Comparison of ENCODE assay signal across 25 cellular contexts in the genomic region with DNA sequence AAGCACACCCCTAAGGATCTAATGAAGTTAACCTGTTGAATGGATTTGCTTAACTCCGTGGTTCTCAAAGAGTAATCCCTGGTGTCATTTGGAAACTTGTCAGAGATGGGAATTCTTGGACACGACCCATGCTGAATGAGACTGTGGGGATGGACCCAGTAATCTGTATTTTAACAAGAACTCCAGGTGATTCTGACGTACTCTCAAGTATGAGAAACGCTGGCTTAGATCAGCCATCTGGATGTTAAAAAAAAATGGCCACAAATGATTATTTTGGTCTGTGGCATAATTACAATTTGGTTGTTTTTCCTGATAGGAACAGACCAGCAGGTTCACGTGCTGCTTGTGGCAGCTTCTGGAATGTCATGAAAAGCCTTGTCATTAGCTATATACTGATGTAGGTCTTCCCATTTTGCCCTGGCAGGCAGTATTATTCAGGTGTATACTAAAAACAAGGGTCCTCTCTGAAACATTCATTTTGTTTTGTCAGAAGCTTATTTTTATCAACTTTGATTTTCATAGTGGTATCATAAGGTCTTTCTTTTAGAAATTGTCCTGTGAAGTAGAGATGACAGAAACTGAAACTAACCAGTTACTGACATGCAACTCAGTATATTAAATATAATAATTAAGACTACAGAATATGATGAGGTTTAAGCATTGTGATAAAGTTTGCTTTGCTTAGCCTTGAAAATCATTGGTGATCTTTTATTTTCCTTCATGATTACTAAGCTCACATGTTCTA. TPM values are rescaled to one million over a fixed set of nuclear protein-coding genes. Genes with fewer than 3 reads are reported as not detected.
DNase-seq lines count a peak whose midpoint lies in the region; ATAC-seq and TF ChIP-seq lines count a peak whose summit lies in the region.
"Had no signal": no experiment of that assay in that cellular context is flagged by ENCODE, and none has a peak within 500 bp of the region (broad histone marks: within the 10 kb centered on the region; RNA-seq: fewer than 3 reads in every experiment).

No MANE protein-coding gene starts in this region.

- BruUV-seq in MCF 10A (replicated peaks; lab: Mats Ljungman, UMichigan) (no TSS peak), mammary epithelial cell (replicated peaks; lab: Mats Ljungman, UMichigan) (no TSS peak)

- DNase-seq in MCF 10A (ENCODE audit: unreplicated experiment) (no peak), mammary epithelial cell (no peak), AG08395 (ENCODE audit: low spot score) (no peak), neural progenitor cell (ENCODE audit: low spot score) (no peak), left lung (no peak)
- DNase-seq: activated naive CD4-positive, alpha-beta T cell; amniotic stem cell; Caco-2; cerebellar nuclear complex; effector memory CD8-positive, alpha-beta T cell; head of caudate nucleus; HFFc6; KBM-7; NCI-H1092 treated with DMSO at 0.1 percent for 48 hours; NCI-H2081; NCI-H524; OCI-M1; stimulated activated CD4-positive, alpha-beta T cell treated with anti-CD3 and anti-CD28 coated beads, Interleukin-2, amount 100 ng/mL, for 24 hours; stimulated activated naive CD4-positive, alpha-beta T cell treated with Interleukin-2 at 50 U/mL for 16 hours had no signal

- H2AFZ ChIP-seq in mammary epithelial cell (ENCODE audit: low read depth, low read length) (no peak overlapping the region), OCI-LY1 (ENCODE audit: low read length) (no peak overlapping the region), neural progenitor cell (replicated peaks) (no peak overlapping the region)

- H3K36me3 ChIP-seq in mammary epithelial cell (ENCODE audit: insufficient read depth, low read length) (no peaks in the 10 kb centered on the region), OCI-LY1 (ENCODE audit: insufficient read depth, low read length) (peaks cover 12% of the 10 kb centered on the region; the same call in 1 of the 2 replicates), endocrine pancreas (ENCODE audit: control insufficient read depth, insufficient read depth, low read length) (no peaks in the 10 kb centered on the region), neural progenitor cell (no peaks in the 10 kb centered on the region), left lung (no peaks in the 10 kb centered on the region)

- in situ Hi-C loops in mammary epithelial cell (cut with MboI; ENCODE audit: low sequenced_read_pairs in 2 of 2) = no loop called here

- POLR2A ChIA-PET in MCF 10A (lab: Yijun Ruan, JAX) = interaction anchor here (0.7 to 5.6 kb wide), 12 partner anchors 8 to 286 kb away, joined by 3 to 55 read pairs (median 4); a partner anchor contains a TSS

- H3K4me2 ChIP-seq in mammary epithelial cell (ENCODE audit: insufficient read depth, low read depth, low read length) (no peak overlapping the region), OCI-LY1 (ENCODE audit: low read length) (peak overlapping the region; percentile 58), neural progenitor cell (no peak overlapping the region)

- WGBS in mammary epithelial cell (ENCODE audit: low coverage, missing lambda C conversion rate) = 91% methylated on average over 5 of the region's 5 CpGs

- CTCF ChIA-PET in MCF 10A (lab: Yijun Ruan, JAX) = interaction anchor here (0.7 to 1.7 kb wide), 6 partner anchors 8 to 288 kb away, joined by 3 to 5 read pairs (median 4); a partner anchor contains a TSS
- CTCF ChIA-PET in mammary epithelial cell (lab: Charles Lee; ENCODE audit: low non-redundant PET) = no interaction called here

- peak overlapping the region; percentile 19 for H3K27ac Mint-ChIP-seq in MCF 10A (ENCODE audit: low read depth, unreplicated experiment)
- no peak overlapping the region for H3K27ac Mint-ChIP-seq in neural progenitor cell
- H3K27ac Mint-ChIP-seq: B cell; effector memory CD8-positive, alpha-beta T cell; HFFc6 had no signal

- H3K27ac ChIP-seq in mammary epithelial cell (ENCODE audit: insufficient read depth, low read depth, low read length) (no peak overlapping the region), OCI-LY1 (ENCODE audit: low read depth, low read length, poor library complexity, severe bottlenecking) (peak overlapping the region; percentile 51), temporal lobe (ENCODE audit: low read depth, low read length) (peak overlapping the region; percentile 10), neural progenitor cell (no peak overlapping the region), left lung (peak overlapping the region in 1 of 2 donors; percentile 11)
- H3K27ac ChIP-seq: 22Rv1 had no signal

- H3K9ac ChIP-seq in mammary epithelial cell (ENCODE audit: insufficient read depth, low read length) (no peak overlapping the region), OCI-LY1 (ENCODE audit: low read length) (0 out of 2 replicates have a peak overlapping the region, but pooled peaks have one; percentile 12), endocrine pancreas (ENCODE audit: control insufficient read depth, insufficient read depth, low read length) (no peak overlapping the region), neural progenitor cell (no peak overlapping the region)

- H3K9me3 ChIP-seq in mammary epithelial cell (replicated peaks; ENCODE audit: insufficient read depth, low read length) (no peaks in the 10 kb centered on the region), OCI-LY1 (ENCODE audit: low read length) (no peaks in the 10 kb centered on the region), endocrine pancreas (ENCODE audit: control insufficient read depth, low read length) (no peaks in the 10 kb centered on the region), neural progenitor cell (ENCODE audit: low read depth) (no peaks in the 10 kb centered on the region), left lung (no peaks in the 10 kb centered on the region)
- H3K9me3 ChIP-seq: Caco-2 had no signal

- H3K36me3 Mint-ChIP-seq in MCF 10A (ENCODE audit: insufficient read depth, unreplicated experiment) (peaks cover 29% of the 10 kb centered on the region), neural progenitor cell (no peaks in the 10 kb centered on the region)

- H3K4me1 Mint-ChIP-seq in MCF 10A (ENCODE audit: insufficient read depth, unreplicated experiment) = peaks cover 31% of the 10 kb centered on the region
- H3K4me1 Mint-ChIP-seq in neural progenitor cell = no peaks in the 10 kb centered on the region

- H3K27me3 ChIP-seq in mammary epithelial cell (ENCODE audit: insufficient read depth, low read length) (no peaks in the 10 kb centered on the region), OCI-LY1 (ENCODE audit: insufficient read depth, low read length) (no peaks in the 10 kb centered on the region), endocrine pancreas (ENCODE audit: control insufficient read depth, insufficient read depth, low read length) (no peaks in the 10 kb centered on the region), neural progenitor cell (no peaks in the 10 kb centered on the region), left lung (no peaks in the 10 kb centered on the region)

- H4K20me1 ChIP-seq in mammary epithelial cell (ENCODE audit: insufficient read depth, low read length) (no peaks in the 10 kb centered on the region), OCI-LY1 (ENCODE audit: insufficient read depth, low read length) (no peaks in the 10 kb centered on the region), neural progenitor cell (ENCODE audit: low read depth) (no peaks in the 10 kb centered on the region)

- no peaks in the 10 kb centered on the region for H3K4me1 ChIP-seq in mammary epithelial cell (ENCODE audit: insufficient read depth, low read length)
- H3K4me1 ChIP-seq in OCI-LY1 (ENCODE audit: insufficient read depth, low read length, severe bottlenecking) = peaks cover 76% of the 10 kb centered on the region
- peaks cover 38% of the 10 kb centered on the region for H3K4me1 ChIP-seq in endocrine pancreas (ENCODE audit: control insufficient read depth, insufficient read depth, low read length)
- H3K4me1 ChIP-seq in neural progenitor cell = no peaks in the 10 kb centered on the region
- H3K4me1 ChIP-seq in left lung = peaks cover 11 to 70% of the 10 kb centered on the region in 2 donors
- H3K4me1 ChIP-seq: Caco-2 had no signal

- TF ChIP-seq CTCF in MCF 10A (IDR thresholded peaks at IDR 0.05; ENCODE audit: unreplicated experiment) (no peak), mammary epithelial cell (conservative IDR thresholded peaks at IDR 0.05 in 1 of 2, IDR thresholded peaks at IDR 0.05 in 1 of 2; ENCODE audit: extremely low read depth in 1 of 2, insufficient read depth in 1 of 2, low read depth in 1 of 2, low read length in 2 of 2) (no peak), OCI-LY1 (IDR thresholded peaks at IDR 0.05; ENCODE audit: low read length) (no peak), neural progenitor cell (IDR thresholded peaks at IDR 0.05) (no peak), left lung (IDR thresholded peaks at IDR 0.05) (no peak)

- dilution Hi-C loops in mammary epithelial cell (cut with HindIII; ENCODE audit: low sequenced_read_pairs) = no loop called here

- H3F3A ChIP-seq in OCI-LY1 (ENCODE audit: insufficient read depth, low read length) = no peaks in the 10 kb centered on the region
- no peaks in the 10 kb centered on the region for H3F3A ChIP-seq in neural progenitor cell (ENCODE audit: low read depth)

- H3K4me3 Mint-ChIP-seq in MCF 10A (ENCODE audit: unreplicated experiment) (no peak overlapping the region), neural progenitor cell (no peak overlapping the region)
- H3K4me3 Mint-ChIP-seq: B cell; effector memory CD8-positive, alpha-beta T cell; HFFc6 had no signal

- ATAC-seq in left lung = no peak
- ATAC-seq: effector memory CD8-positive, alpha-beta T cell had no signal

- H3K27me3 Mint-ChIP-seq in MCF 10A (ENCODE audit: insufficient read depth, unreplicated experiment) (no peaks in the 10 kb centered on the region), neural progenitor cell (ENCODE audit: insufficient read depth, low read depth) (peaks cover 2% of the 10 kb centered on the region)
- H3K27me3 Mint-ChIP-seq: B cell; effector memory CD8-positive, alpha-beta T cell had no signal

- H3K9me3 Mint-ChIP-seq in MCF 10A (ENCODE audit: unreplicated experiment) (no peaks in the 10 kb centered on the region), neural progenitor cell (no peaks in the 10 kb centered on the region)
- H3K9me3 Mint-ChIP-seq: effector memory CD8-positive, alpha-beta T cell; HFFc6 had no signal

- H3K79me2 ChIP-seq in mammary epithelial cell (ENCODE audit: insufficient read depth, low read length) = peaks cover 40% of the 10 kb centered on the region
- H3K79me2 ChIP-seq in OCI-LY1 (ENCODE audit: insufficient read depth, low read length) = peaks cover 51% of the 10 kb centered on the region
- no peaks in the 10 kb centered on the region for H3K79me2 ChIP-seq in neural progenitor cell (ENCODE audit: low read depth)

- intact Hi-C loops in MCF 10A (cut with micrococcal nuclease) (no loop called here), mammary epithelial cell (cut with micrococcal nuclease) (no loop called here), left lung (cut with DNase I) (loop anchor here in 1 of 2 donors (10.0 kb wide), 1 partner anchor 51 kb away; no protein-coding TSS in a partner anchor)

- no peak overlapping the region for H3K4me3 ChIP-seq in mammary epithelial cell (replicated peaks in 1 of 3; ENCODE audit: insufficient read depth in 1 of 3, low read depth in 2 of 3, low read length in 3 of 3)
- peak overlapping the region; percentile 3 for H3K4me3 ChIP-seq in OCI-LY1 (ENCODE audit: low read depth, low read length, poor library complexity, severe bottlenecking)
- peak overlapping the region; percentile 32 for H3K4me3 ChIP-seq in endocrine pancreas (ENCODE audit: control insufficient read depth, insufficient read depth, low read length)
- H3K4me3 ChIP-seq in neural progenitor cell = no peak overlapping the region
- no peak overlapping the region for H3K4me3 ChIP-seq in left lung
- H3K4me3 ChIP-seq: lung had no signal

- H3K9me2 ChIP-seq in OCI-LY1 (ENCODE audit: low read depth, low read length) = no peaks in the 10 kb centered on the region

RNA-seq across cellular contexts. Expression of a gene that starts 15.4 kb away (rescaled TPM):
- total RNA-seq in MCF 10A (2022) (86.7 and 99.0 TPM in 2 replicates), mammary epithelial cell (10 to 100 TPM; 29.1 to 44.5 TPM), temporal lobe (78.7 TPM), neural progenitor cell (ENCODE audit: low replicate concordance) (8.7 and 12.5 TPM in 2 replicates), left lung (10 to 100 TPM; 52.5 to 59.6 TPM)
- polyA plus RNA-seq in mammary epithelial cell = 12.0 TPM
- polyA minus RNA-seq in mammary epithelial cell = 9.6 TPM

Comparison
In these comparisons a context has a peak if more than half of its experiments do, and no peak if none do; other contexts are left out.
1. H3K27ac ChIP-seq: peak in OCI-LY1 (single experiment) and temporal lobe (single experiment); none in mammary epithelial cell (single experiment) and neural progenitor cell (single experiment).
2. H3K4me3 ChIP-seq: peak in OCI-LY1 (single experiment) and endocrine pancreas (single experiment); none in mammary epithelial cell (0 of 3), neural progenitor cell (single experiment) and left lung (0 of 2).